In genomic region chr12:108080363-108080762, GRCh38 we compare ENCODE assay signal across 16 cellular contexts. TPM values are rescaled to one million over a fixed set of nuclear protein-coding genes. Genes with fewer than 3 reads are reported as not detected.
DNase-seq lines count a peak whose midpoint lies in the region; ATAC-seq and TF ChIP-seq lines count a peak whose summit lies in the region.
"Had no signal": no experiment of that assay in that cellular context is flagged by ENCODE, and none has a peak within 500 bp of the region (broad histone marks: within the 10 kb centered on the region; RNA-seq: fewer than 3 reads in every experiment).

No MANE protein-coding gene starts in this region.

- peak; percentile 35 for DNase-seq in DMS53 (lab: John Stamatoyannopoulos, UW)
- DNase-seq in DMS53 treated with DMSO at 0.1 percent for 48 hours (lab: John Stamatoyannopoulos, UW; ENCODE audit: unreplicated experiment): no peak
- peak; percentile 18 for DNase-seq in COLO668 (lab: John Stamatoyannopoulos, UW; ENCODE audit: unreplicated experiment)
- peak; percentile 4 for DNase-seq in NCI-H2029 treated with DMSO at 0.1 percent for 48 hours (lab: John Stamatoyannopoulos, UW)
- DNase-seq in islet precursor cell: peak; percentile 40
- no peak for DNase-seq in CD1c-positive myeloid dendritic cell (ENCODE audit: extremely low spot score)
- DNase-seq in upper lobe of left lung: no peak
- DNase-seq: 8988T; BE2C; CD4-positive, alpha-beta memory T cell; NCI-H1436 treated with DMSO at 0.1 percent for 48 hours; NCI-H524 treated with DMSO at 0.1 percent for 48 hours; OCI-M1; SHP77 treated with DMSO at 0.1 percent for 48 hours had no signal

- no peaks in the 10 kb centered on the region for H3K36me3 ChIP-seq in upper lobe of left lung
- H3K36me3 ChIP-seq: BE2C had no signal

- TF ChIP-seq CTCF in upper lobe of left lung (IDR thresholded peaks at IDR 0.05): no peak

- no peaks in the 10 kb centered on the region for H3K27me3 ChIP-seq in upper lobe of left lung

- no peaks in the 10 kb centered on the region for H3K4me1 ChIP-seq in upper lobe of left lung
- H3K4me1 ChIP-seq: BE2C had no signal

- WGBS in upper lobe of left lung, 2 donors: 73 to 79% methylated on average over 5 to 7 of the region's 7 CpGs

- H3K4me3 ChIP-seq in upper lobe of left lung: no peak overlapping the region

- no peak for ATAC-seq in upper lobe of left lung (ENCODE audit: low FRiP score in 2 of 2)
- ATAC-seq in GM18909 (IDR thresholded peaks at IDR 0.05; ENCODE audit: poor library complexity, unreplicated experiment): no peak

- H3K27ac ChIP-seq in upper lobe of left lung: no peak overlapping the region

- H3K9me3 ChIP-seq in upper lobe of left lung: peaks cover 0 to 3% (median 0%) of the 10 kb centered on the region in 4 donors
- H3K9me3 ChIP-seq: BE2C had no signal

- no peak for TF ChIP-seq POLR2A in upper lobe of left lung (IDR thresholded peaks at IDR 0.05)

- no peak for TF ChIP-seq EP300 in upper lobe of left lung (IDR thresholded peaks at IDR 0.05)

RNA-seq across cellular contexts. Expression of gene WSCD2, which starts 48.7 kb away (rescaled TPM):
- 1 to 10 TPM in 1 of 6 donors, under 1 TPM in 5; 0.17 to 1.0 (median 0.71) TPM for total RNA-seq in upper lobe of left lung
- total RNA-seq: CD4-positive, alpha-beta memory T cell; RPMI7951 had no signal

Comparison
In these comparisons a context has a peak if more than half of its experiments do, and no peak if none do; other contexts are left out.
1. DNase-seq: peak in DMS53 (single experiment), COLO668 (single experiment), NCI-H2029 treated with DMSO at 0.1 percent for 48 hours (single experiment) and islet precursor cell (single experiment); none in DMS53 treated with DMSO at 0.1 percent for 48 hours (single experiment), CD1c-positive myeloid dendritic cell (single experiment) and upper lobe of left lung (0 of 2).